In the genomic region with DNA sequence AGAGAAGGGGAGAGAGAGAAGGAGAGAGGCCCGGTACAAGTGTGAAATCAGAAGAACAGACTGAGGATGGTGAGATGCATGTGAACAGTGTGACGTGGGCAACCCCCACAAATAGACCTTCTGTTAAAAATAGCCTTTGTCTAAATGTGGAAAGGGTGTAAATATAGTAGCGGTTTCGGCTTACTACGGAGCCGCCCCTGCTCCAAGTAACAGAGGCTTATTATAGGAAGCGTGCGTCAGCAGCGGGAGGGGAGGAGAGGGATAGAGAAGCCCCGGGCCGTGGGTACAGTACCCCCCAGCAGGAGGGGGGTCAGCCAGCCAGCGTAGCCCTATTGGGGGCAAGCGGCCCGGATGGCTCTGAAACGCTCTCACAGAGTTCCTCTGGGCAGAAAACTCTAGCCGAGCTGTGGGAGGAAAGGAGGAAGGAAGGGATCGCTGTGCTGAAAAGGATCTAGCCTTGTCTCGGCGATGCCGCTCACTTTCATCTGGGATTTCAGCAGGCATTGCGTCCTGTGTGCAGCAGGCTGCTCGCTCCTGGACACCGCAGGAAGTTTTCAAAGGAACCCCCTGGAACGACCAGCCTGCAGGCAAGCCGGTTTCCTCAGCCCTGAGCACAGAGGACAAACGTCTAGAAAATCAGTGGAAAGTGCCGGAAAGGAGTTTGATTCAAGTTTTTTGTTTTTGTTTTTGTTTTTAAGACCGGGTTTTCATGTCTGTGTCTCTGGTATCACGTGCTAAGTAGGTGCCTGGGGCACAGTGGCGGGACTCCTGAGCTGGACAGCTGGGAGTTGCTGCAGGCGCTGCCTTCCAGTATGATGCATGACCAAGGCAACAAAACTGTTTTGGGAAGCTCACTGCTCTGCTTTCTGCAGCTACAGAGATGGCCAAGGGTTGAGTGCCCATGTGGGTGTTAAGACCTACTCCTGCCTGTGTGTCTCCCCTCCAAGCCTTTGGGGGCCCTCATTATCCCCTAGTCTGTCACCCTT, we compare ENCODE assay signal across 8 cellular contexts.
DNase-seq lines count a peak whose midpoint lies in the region; ATAC-seq and TF ChIP-seq lines count a peak whose summit lies in the region.

No MANE protein-coding gene starts in this region.

- H3K27ac ChIP-seq in ACC112 (ENCODE audit: low read depth, low read length) = no peak overlapping the region
- H3K27ac ChIP-seq in brain microvascular endothelial cell = no peak overlapping the region
- peak overlapping the region in 14 of 21 experiments; percentile 28 to 76 (median 60) for H3K27ac ChIP-seq in skin epidermis

- H3K4me1 ChIP-seq in ACC112 (ENCODE audit: control insufficient read depth, insufficient read depth, low read length, unreplicated experiment) = peaks cover 4% of the 10 kb centered on the region

- DNase-seq in Kasumi-1 (lab: John Stamatoyannopoulos, UW) (peak; percentile 75), brain microvascular endothelial cell (peak; percentile 55), inferior parietal cortex (ENCODE audit: extremely low spot score) (peak; percentile 38)

- H3K79me2 ChIP-seq in ACC112 (ENCODE audit: control insufficient read depth, insufficient read depth, low read length, unreplicated experiment) = no peaks in the 10 kb centered on the region

- no peak for TF ChIP-seq CTCF in brain microvascular endothelial cell (IDR thresholded peaks at IDR 0.05; ENCODE audit: low read depth, low read length, missing control alignments)

- H3K27me3 ChIP-seq in ACC112 (ENCODE audit: insufficient read depth, low read length) = peaks cover 28% of the 10 kb centered on the region; the same call in 1 of the 2 replicates
- no peaks in the 10 kb centered on the region for H3K27me3 ChIP-seq in brain microvascular endothelial cell (replicated peaks)

- H3K36me3 ChIP-seq in ACC112 (ENCODE audit: insufficient read depth, low read length) (no peaks in the 10 kb centered on the region), brain microvascular endothelial cell (replicated peaks) (no peaks in the 10 kb centered on the region)

- ATAC-seq in GM18907 (IDR thresholded peaks at IDR 0.05; ENCODE audit: unreplicated experiment) (peak; percentile 57), HG02798 (IDR thresholded peaks at IDR 0.05; ENCODE audit: poor library complexity, unreplicated experiment) (no peak), GM19035 (IDR thresholded peaks at IDR 0.05; ENCODE audit: unreplicated experiment) (no peak)

- in situ Hi-C loops in brain microvascular endothelial cell (cut with HindIII; ENCODE audit: low pct_ligation_motif_present, low sequenced_read_pairs) = no loop called here

- peak overlapping the region; percentile 76 for H3K4me3 ChIP-seq in ACC112 (ENCODE audit: low read depth, low read length)
- peak overlapping the region; percentile 48 for H3K4me3 ChIP-seq in brain microvascular endothelial cell (ENCODE audit: low read depth, low read length)
- peak overlapping the region; percentile 11 to 30 (median 25) for H3K4me3 ChIP-seq in skin epidermis

- peak overlapping the region; percentile 92 for H2AFZ ChIP-seq in ACC112 (ENCODE audit: low read length, unreplicated experiment)

Comparison
In these comparisons a context has a peak if more than half of its experiments do, and no peak if none do; other contexts are left out.
1. H3K27ac ChIP-seq: peak in skin epidermis (14 of 21); none in ACC112 (single experiment) and brain microvascular endothelial cell (single experiment).
2. H3K4me3 ChIP-seq: peak in every context shown above with its lines; median percentile 76 in ACC112; 48 in brain microvascular endothelial cell; 25 in skin epidermis.
3. Peak in every context shown above with its lines, with median percentiles within 50 percentile points of each other: DNase-seq.